13 cellular contexts compared by ENCODE assay signal in the genomic region with DNA sequence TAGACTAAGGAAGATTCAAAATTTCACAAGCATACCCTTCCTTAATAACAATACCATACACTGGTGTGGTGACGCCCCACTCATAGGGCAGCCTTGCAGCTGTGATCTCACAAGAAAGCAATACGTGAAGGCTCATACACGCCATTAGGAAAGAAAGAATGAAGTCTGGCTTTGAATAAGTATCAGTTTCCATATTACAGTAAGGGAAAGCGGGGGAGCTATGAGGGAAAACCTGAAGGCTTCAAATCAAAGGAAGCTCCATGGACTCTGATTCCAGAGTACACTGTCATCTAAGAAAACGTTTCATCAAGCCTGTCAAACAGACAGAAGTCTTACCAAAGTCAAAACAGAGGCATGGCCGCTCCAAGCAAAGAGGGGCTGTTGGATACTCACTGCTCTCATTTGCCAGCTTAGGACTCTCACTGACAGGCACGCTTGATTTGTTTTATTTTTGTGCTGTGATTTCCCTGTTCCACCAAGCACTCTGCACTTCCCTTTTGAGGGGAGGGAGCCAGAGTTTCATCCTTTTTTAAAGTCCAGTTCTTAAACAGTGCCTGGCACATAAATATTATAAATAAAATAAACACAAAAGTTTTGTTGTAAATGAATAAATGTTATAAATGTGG.
DNase-seq lines count a peak whose midpoint lies in the region; ATAC-seq, FAIRE-seq and TF ChIP-seq lines count a peak whose summit lies in the region.
"Had no signal": no experiment of that assay in that cellular context is flagged by ENCODE, and none has a peak within 500 bp of the region (broad histone marks: within the 10 kb centered on the region; RNA-seq: fewer than 3 reads in every experiment).

No MANE protein-coding gene starts in this region.

- ATAC-seq in GM18858 (IDR thresholded peaks at IDR 0.05; ENCODE audit: unreplicated experiment) (peak; percentile 37), HG02885 (IDR thresholded peaks at IDR 0.05; ENCODE audit: poor library complexity, unreplicated experiment) (peak; percentile 63), GM12878 (peak; percentile 82), aorta (ENCODE audit: low FRiP score) (no peak)
- ATAC-seq: esophagus mucosa had no signal

- FAIRE-seq in GM12878 (lab: Jason Lieb, UNC) = no peak
- FAIRE-seq: D721Med, small intestine had no signal

- no peak overlapping the region for H2AK5ac ChIP-seq in trophoblast cell (ENCODE audit: low read length)

- POLR2A ChIA-PET in GM12878 (lab: Charles Lee) = interaction anchor here (0.8 to 3.1 kb wide), 13 partner anchors 12 to 222 kb away, joined by 3 to 14 read pairs (median 5); a partner anchor contains a TSS

- peaks cover 2% of the 10 kb centered on the region; the same call in 2 of the 3 replicates for H3K9me3 ChIP-seq in GM12878 (replicated peaks; ENCODE audit: control insufficient read depth, insufficient read depth, low read length)
- H3K9me3 ChIP-seq in trophoblast cell (ENCODE audit: insufficient read depth, low read depth, low read length) = no peaks in the 10 kb centered on the region
- no peaks in the 10 kb centered on the region for H3K9me3 ChIP-seq in aorta (ENCODE audit: control insufficient read depth, low read length)

- TF ChIP-seq CTCF in GM12878 (IDR thresholded peaks at IDR 0.05 in 2 of 3, conservative IDR thresholded peaks at IDR 0.05 in 1 of 3; ENCODE audit: control insufficient read depth in 2 of 3, extremely low read depth in 1 of 3, insufficient read depth in 1 of 3, low read depth in 3 of 3, low read length in 3 of 3) = no peak

- H3K14ac ChIP-seq in trophoblast cell (ENCODE audit: low read length) = no peak overlapping the region

- H3K36me3 ChIP-seq in GM12878 (ENCODE audit: control insufficient read depth in 2 of 2, insufficient read depth in 2 of 2, low read length in 1 of 2) (no peaks in the 10 kb centered on the region), rectal smooth muscle tissue (ENCODE audit: control insufficient read depth, insufficient read depth, low read length) (no peaks in the 10 kb centered on the region), trophoblast cell (ENCODE audit: control insufficient read depth in 1 of 2, insufficient read depth in 2 of 2, low read length in 2 of 2) (no peaks in the 10 kb centered on the region), aorta (ENCODE audit: control insufficient read depth in 1 of 2, insufficient read depth in 2 of 2, low read length in 1 of 2) (no peaks in the 10 kb centered on the region)

- SMC1A ChIA-PET in GM12878 (lab: Charles Lee; ENCODE audit: uncharacterized antibody, unreplicated experiment) = interaction anchor here (1.0 to 6.8 kb wide), 21 partner anchors 10 to 226 kb away, joined by 3 to 71 read pairs (median 8); no protein-coding TSS in a partner anchor

- H3K27ac ChIP-seq in GM12878 (ENCODE audit: control insufficient read depth, insufficient read depth) (peak overlapping the region; percentile 96), rectal smooth muscle tissue (ENCODE audit: low read depth, low read length) (peak overlapping the region; percentile 58), trophoblast cell (ENCODE audit: low read depth, low read length) (no peak overlapping the region), aorta (ENCODE audit: low read depth in 1 of 2, low read length in 2 of 2) (no peak overlapping the region)

- H2BK12ac ChIP-seq in trophoblast cell (ENCODE audit: low read length) = no peak overlapping the region

- WGBS in GM12878 (ENCODE audit: insufficient coverage, insufficient replicate concordance, low lambda C conversion rate, missing lambda C conversion rate) = 0% methylated on average over 7 of the region's 7 CpGs
- WGBS in trophoblast cell (ENCODE audit: extremely low coverage, insufficient coverage, insufficient read length) = no CpG with 5 or more reads among the region's 7 CpGs
- 44 to 53% methylated on average over 7 of the region's 7 CpGs for WGBS in aorta, 2 donors

- no TSS peak for BruUV-seq in GM12878 (replicated peaks; lab: Mats Ljungman, UMichigan)

- H4K12ac ChIP-seq in trophoblast cell (ENCODE audit: low read depth, low read length) = no peak overlapping the region

- H2AFZ ChIP-seq in GM12878 (ENCODE audit: control insufficient read depth, low read depth, low read length) = peak overlapping the region; percentile 24
- H2AFZ ChIP-seq in trophoblast cell (ENCODE audit: insufficient read depth, low read length, poor library complexity) = no peak overlapping the region

- TF ChIP-seq RAD21 in GM12878 (IDR thresholded peaks at IDR 0.05; ENCODE audit: insufficient read depth, low read depth, low read length) = peak; percentile 5; the same call in 1 of the 2 replicates

- no peak overlapping the region for H2BK5ac ChIP-seq in trophoblast cell (ENCODE audit: low read depth, low read length, poor library complexity)

- in situ Hi-C loops in GM12878 (cut with MboI) = loop anchor here (5.0 kb wide), 1 partner anchor 51 kb away; no protein-coding TSS in a partner anchor
- in situ Hi-C loops in KBM-7 (cut with MboI; ENCODE audit: low pct_unique_long_range_greater_than_20kb, low sequenced_read_pairs) = no loop called here

- TF ChIP-seq EP300 in GM12878 (IDR thresholded peaks at IDR 0.05; ENCODE audit: borderline replicate concordance in 1 of 2, control insufficient read depth in 1 of 2, low read depth in 2 of 2, low read length in 2 of 2) = peak; percentile 67 to 73; a peak in 3 of 4 replicates

- H3K23ac ChIP-seq in trophoblast cell (ENCODE audit: low read length) = no peak overlapping the region

- CTCF ChIA-PET in GM12878 (lab: Yijun Ruan, JAX) = interaction anchor here (0.8 to 4.2 kb wide), 12 partner anchors 9 to 226 kb away, joined by 3 to 32 read pairs (median 4); no protein-coding TSS in a partner anchor

- H3K4ac ChIP-seq in trophoblast cell (ENCODE audit: low read depth, low read length) = no peak overlapping the region

- peaks cover 37% of the 10 kb centered on the region for H3K4me1 ChIP-seq in GM12878 (ENCODE audit: control insufficient read depth, insufficient read depth, low read length)
- peaks cover 7% of the 10 kb centered on the region for H3K4me1 ChIP-seq in rectal smooth muscle tissue (ENCODE audit: control insufficient read depth, insufficient read depth, low read length)
- peaks cover 5 to 9% of the 10 kb centered on the region in 2 experiments for H3K4me1 ChIP-seq in trophoblast cell (ENCODE audit: control insufficient read depth in 1 of 2, insufficient read depth in 2 of 2, low read length in 2 of 2)
- H3K4me1 ChIP-seq in aorta (ENCODE audit: control insufficient read depth in 1 of 2, insufficient read depth in 2 of 2, low read length in 2 of 2) = no peaks in the 10 kb centered on the region

- H3K4me2 ChIP-seq in GM12878 (ENCODE audit: control insufficient read depth, insufficient read depth) = peak overlapping the region; percentile 58
- H3K4me2 ChIP-seq in trophoblast cell (ENCODE audit: low read length) = no peak overlapping the region

- DNase-seq in GM12878 (ENCODE audit: low read depth, low spot score) (peak; percentile 72), trophoblast cell (no peak), aorta (no peak), KBM-7 (no peak), DMS114 treated with DMSO at 0.1 percent for 48 hours (lab: John Stamatoyannopoulos, UW; ENCODE audit: unreplicated experiment) (no peak)
- DNase-seq: activated CD4-positive, alpha-beta T cell treated with anti-CD3 and anti-CD28 coated beads, Interleukin-2, amount 10 ng/mL, durations not matched to agents 7 days and 5 days; NCI-H2029; small intestine had no signal

- no peaks in the 10 kb centered on the region for H3K79me1 ChIP-seq in trophoblast cell (ENCODE audit: low read length)

- TF ChIP-seq POLR2A in GM12878 (IDR thresholded peaks at IDR 0.05; ENCODE audit: low read depth, low read length) = peak; percentile 45; the same call in 1 of the 2 replicates

- H2BK120ac ChIP-seq in trophoblast cell (ENCODE audit: insufficient read depth, low read length, poor library complexity) = no peak overlapping the region

- no peak overlapping the region for H4K8ac ChIP-seq in trophoblast cell (ENCODE audit: low read depth, low read length)

- RAD21 ChIA-PET in GM12878 (lab: Charles Lee; ENCODE audit: unreplicated experiment) = interaction anchor here (0.7 to 4.5 kb wide), 19 partner anchors 9 to 226 kb away, joined by 3 to 38 read pairs (median 6); no protein-coding TSS in a partner anchor

- H3K4me3 ChIP-seq in GM12878 (peak overlapping the region; percentile 52; the same call in 1 of the 2 replicates), rectal smooth muscle tissue (ENCODE audit: low read length) (no peak overlapping the region), trophoblast cell (ENCODE audit: low read depth, low read length) (no peak overlapping the region), aorta (ENCODE audit: low read length in 2 of 2) (no peak overlapping the region)

- intact Hi-C loops in GM12878 (cut with micrococcal nuclease; ENCODE audit: unreplicated experiment) (loop anchor here (1.0 to 2.0 kb wide), 3 partner anchors 23 to 50 kb away; no protein-coding TSS in a partner anchor), aorta (cut with DNase I) (loop anchor here in 1 of 2 donors (10.0 kb wide), 1 partner anchor 63 kb away; no protein-coding TSS in a partner anchor)

- no peaks in the 10 kb centered on the region for H4K20me1 ChIP-seq in GM12878 (ENCODE audit: control insufficient read depth, insufficient read depth)

- H3K79me2 ChIP-seq in GM12878 (ENCODE audit: control insufficient read depth, insufficient read depth, low read length) (peaks cover 8% of the 10 kb centered on the region), trophoblast cell (ENCODE audit: control insufficient read depth, insufficient read depth, low read length, poor library complexity) (no peaks in the 10 kb centered on the region)

- H3K18ac ChIP-seq in trophoblast cell (ENCODE audit: low read length) = no peak overlapping the region

- no peak overlapping the region for H4K91ac ChIP-seq in trophoblast cell (ENCODE audit: low read depth, low read length)

- no peaks in the 10 kb centered on the region for H3K27me3 ChIP-seq in GM12878 (replicated peaks in 1 of 2; ENCODE audit: control insufficient read depth in 2 of 2, insufficient read depth in 2 of 2, low read length in 1 of 2)
- H3K27me3 ChIP-seq in rectal smooth muscle tissue (ENCODE audit: control insufficient read depth, insufficient read depth, low read length) = no peaks in the 10 kb centered on the region
- no peaks in the 10 kb centered on the region for H3K27me3 ChIP-seq in trophoblast cell (ENCODE audit: insufficient read depth, low read length)
- H3K27me3 ChIP-seq in aorta (ENCODE audit: control insufficient read depth in 1 of 2, insufficient read depth in 2 of 2, low read length in 1 of 2) = no peaks in the 10 kb centered on the region

- H3K9ac ChIP-seq in GM12878 (ENCODE audit: control insufficient read depth, insufficient read depth, low read length) = peak overlapping the region; percentile 64
- H3K9ac ChIP-seq in rectal smooth muscle tissue (ENCODE audit: low read length) = no peak overlapping the region
- no peak overlapping the region for H3K9ac ChIP-seq in trophoblast cell (ENCODE audit: low read length)

TF ChIP-seq in GM12878, 131 proteins besides CTCF, POLR2A, EP300 and RAD21 (continues in another document):
- no peak for TF ChIP-seq ASH2L (IDR thresholded peaks at IDR 0.05; ENCODE audit: borderline replicate concordance, low read depth)

Comparison
In these comparisons a context has a peak if more than half of its experiments do, and no peak if none do; other contexts are left out.
1. H3K27ac ChIP-seq: peak in GM12878 (single experiment) and rectal smooth muscle tissue (single experiment); none in trophoblast cell (single experiment) and aorta (0 of 2).